Comparison of ENCODE assay signal across 17 cellular contexts in genomic region chr5:78610163-78610583, GRCh38. TPM values are rescaled to one million over a fixed set of nuclear protein-coding genes. Genes with fewer than 3 reads are reported as not detected.
A peak's percentile ranks its signal among the peaks of the same experiment; 100 is the strongest.
DNase-seq lines count a peak whose midpoint lies in the region; ATAC-seq and TF ChIP-seq lines count a peak whose summit lies in the region.
"Had no signal": no experiment of that assay in that cellular context is flagged by ENCODE, and none has a peak within 500 bp of the region (broad histone marks: within the 10 kb centered on the region; RNA-seq: fewer than 3 reads in every experiment).

No MANE protein-coding gene starts in this region.

- no peak overlapping the region for H3K27ac ChIP-seq in upper lobe of right lung
- H3K27ac ChIP-seq: ovary, VCaP had no signal

- peaks cover 53% of the 10 kb centered on the region for H3K4me1 Mint-ChIP-seq in HFFc6 (ENCODE audit: low read depth)
- peaks cover 42% of the 10 kb centered on the region for H3K4me1 Mint-ChIP-seq in type B pancreatic cell (ENCODE audit: unreplicated experiment)
- H3K4me1 Mint-ChIP-seq in activated CD4-positive, alpha-beta T cell treated with anti-CD3 and anti-CD28 coated beads for 36 hours, result no peaks in the 10 kb centered on the region
- H3K4me1 Mint-ChIP-seq: stimulated activated naive CD8-positive, alpha-beta T cell treated with anti-CD3 and anti-CD28 coated beads, Interleukin-15, amount 100 ng/mL, for 72 hours had no signal

- POLR2A ChIA-PET in activated CD4-positive, alpha-beta T cell treated with anti-CD3 and anti-CD28 coated beads for 36 hours (lab: Charles Lee), result interaction anchor here (0.6 kb wide), 1 partner anchor 14 kb away, joined by 6 read pairs; no protein-coding TSS in a partner anchor

- peaks cover 6% of the 10 kb centered on the region; the same call in 1 of the 2 replicates for H3K36me3 Mint-ChIP-seq in HFFc6 (ENCODE audit: low read depth)
- H3K36me3 Mint-ChIP-seq in type B pancreatic cell, result peaks cover 26% of the 10 kb centered on the region
- H3K36me3 Mint-ChIP-seq in activated CD4-positive, alpha-beta T cell treated with anti-CD3 and anti-CD28 coated beads for 36 hours (ENCODE audit: low read depth), result no peaks in the 10 kb centered on the region

- DNase-seq in HFFc6, result peak; percentile 70
- peak; percentile 72 for DNase-seq in choroid plexus epithelial cell (ENCODE audit: low read depth)
- DNase-seq in iris pigment epithelial cell (ENCODE audit: low read depth), result peak; percentile 56
- DNase-seq in type B pancreatic cell (ENCODE audit: extremely low spot score, unreplicated experiment), result peak; percentile 39
- no peak for DNase-seq in upper lobe of right lung
- no peak for DNase-seq in activated CD4-positive, alpha-beta T cell treated with anti-CD3 and anti-CD28 coated beads for 36 hours
- DNase-seq in GM20000 (ENCODE audit: low spot score), result no peak
- DNase-seq: activated T-cell treated with anti-CD3 and anti-CD28 coated beads, Interleukin-2, amount 50 U/mL, for 4 hours; DMS 273 treated with DMSO at 0.1 percent for 48 hours; NCI-H1048; NCI-H526 treated with DMSO at 0.1 percent for 48 hours; stimulated activated CD4-positive, alpha-beta T cell treated with anti-CD3 and anti-CD28 coated beads, Interleukin-4, amount 100 ng/mL, for 24 hours; stimulated activated naive CD8-positive, alpha-beta T cell treated with anti-CD3 and anti-CD28 coated beads, Interleukin-15, amount 100 ng/mL, for 72 hours had no signal

- H3K4me3 Mint-ChIP-seq in HFFc6 (peak overlapping the region; percentile 52; the same call in 1 of the 2 replicates), type B pancreatic cell (no peak overlapping the region)
- no peak overlapping the region for H3K4me3 Mint-ChIP-seq in activated CD4-positive, alpha-beta T cell treated with anti-CD3 and anti-CD28 coated beads for 36 hours
- H3K4me3 Mint-ChIP-seq: activated T-cell treated with anti-CD3 and anti-CD28 coated beads, Interleukin-2, amount 50 U/mL, for 4 hours; stimulated activated naive CD8-positive, alpha-beta T cell treated with anti-CD3 and anti-CD28 coated beads, Interleukin-15, amount 100 ng/mL, for 72 hours had no signal

- CTCF ChIA-PET in activated CD4-positive, alpha-beta T cell treated with anti-CD3 and anti-CD28 coated beads for 36 hours (lab: Charles Lee), result no interaction called here

- H3K27me3 ChIP-seq in upper lobe of right lung, result no peaks in the 10 kb centered on the region
- H3K27me3 ChIP-seq: ovary had no signal

- intact Hi-C loops in upper lobe of right lung (cut with DNase I), result no loop called here
- intact Hi-C loops in activated CD4-positive, alpha-beta T cell treated with anti-CD3 and anti-CD28 coated beads for 36 hours (cut with DNase I, micrococcal nuclease), result no loop called here

- TF ChIP-seq CTCF in HFFc6 (IDR thresholded peaks at IDR 0.05), result peak; percentile 34
- peak; percentile 32 for TF ChIP-seq CTCF in choroid plexus epithelial cell (conservative IDR thresholded peaks at IDR 0.05; ENCODE audit: low read depth, low read length)
- TF ChIP-seq CTCF in type B pancreatic cell (conservative IDR thresholded peaks at IDR 0.05), result no peak
- TF ChIP-seq CTCF in upper lobe of right lung (IDR thresholded peaks at IDR 0.05), result no peak
- TF ChIP-seq CTCF in GM20000 (IDR thresholded peaks at IDR 0.05; ENCODE audit: extremely low read depth, missing control alignments), result no peak

- H3K36me3 ChIP-seq in upper lobe of right lung, result no peaks in the 10 kb centered on the region
- H3K36me3 ChIP-seq: ovary had no signal

- no peaks in the 10 kb centered on the region for H3K9me3 ChIP-seq in upper lobe of right lung
- H3K9me3 ChIP-seq: ovary had no signal

- H3K4me1 ChIP-seq in upper lobe of right lung, result no peaks in the 10 kb centered on the region

- H3K27me3 Mint-ChIP-seq in HFFc6 (ENCODE audit: insufficient read depth) (no peaks in the 10 kb centered on the region), type B pancreatic cell (no peaks in the 10 kb centered on the region)
- peaks cover 2% of the 10 kb centered on the region for H3K27me3 Mint-ChIP-seq in activated CD4-positive, alpha-beta T cell treated with anti-CD3 and anti-CD28 coated beads for 36 hours
- H3K27me3 Mint-ChIP-seq: stimulated activated naive CD8-positive, alpha-beta T cell treated with anti-CD3 and anti-CD28 coated beads, Interleukin-15, amount 100 ng/mL, for 72 hours had no signal

- H3K27ac Mint-ChIP-seq in HFFc6 (peak overlapping the region; percentile 90), type B pancreatic cell (no peak overlapping the region)
- H3K27ac Mint-ChIP-seq in activated CD4-positive, alpha-beta T cell treated with anti-CD3 and anti-CD28 coated beads for 36 hours, result no peak overlapping the region
- H3K27ac Mint-ChIP-seq: stimulated activated naive CD8-positive, alpha-beta T cell treated with anti-CD3 and anti-CD28 coated beads, Interleukin-15, amount 100 ng/mL, for 72 hours had no signal

- H3K4me3 ChIP-seq in choroid plexus epithelial cell (ENCODE audit: low read depth, low read length) (no peak overlapping the region), upper lobe of right lung (no peak overlapping the region)
- H3K4me3 ChIP-seq: ovary had no signal

- H3K9me3 Mint-ChIP-seq in HFFc6 (no peaks in the 10 kb centered on the region), type B pancreatic cell (no peaks in the 10 kb centered on the region)
- no peaks in the 10 kb centered on the region for H3K9me3 Mint-ChIP-seq in activated CD4-positive, alpha-beta T cell treated with anti-CD3 and anti-CD28 coated beads for 36 hours (ENCODE audit: low read depth)
- H3K9me3 Mint-ChIP-seq: activated T-cell treated with anti-CD3 and anti-CD28 coated beads, Interleukin-2, amount 50 U/mL, for 4 hours; stimulated activated naive CD8-positive, alpha-beta T cell treated with anti-CD3 and anti-CD28 coated beads, Interleukin-15, amount 100 ng/mL, for 72 hours had no signal

- ATAC-seq in HG02884 (IDR thresholded peaks at IDR 0.05; ENCODE audit: unreplicated experiment) (no peak), upper lobe of right lung (no peak)
- ATAC-seq in activated CD4-positive, alpha-beta T cell treated with anti-CD3 and anti-CD28 coated beads for 36 hours, result no peak
- ATAC-seq: activated T-cell treated with anti-CD3 and anti-CD28 coated beads, Interleukin-2, amount 50 U/mL, for 4 hours; left colon; stimulated activated naive CD8-positive, alpha-beta T cell treated with anti-CD3 and anti-CD28 coated beads, Interleukin-15, amount 100 ng/mL, for 72 hours had no signal

RNA-seq across cellular contexts. Expression of gene LHFPL2, which starts 38.4 kb away (rescaled TPM):
- 10 to 100 TPM; 14.4 to 18.9 (median 16.7) TPM for total RNA-seq in HFFc6 (2021; fragmentation: NEBNext Ultra II Directional; extraction: Animal tissue kit (Norgen Biotek cat#: 25700))
- total RNA-seq in type B pancreatic cell (ENCODE audit: low replicate concordance) (17.9 and 35.3 TPM in 2 replicates), upper lobe of right lung (41.0 TPM)
- under 1 TPM; 0.14 to 0.21 TPM for total RNA-seq in activated CD4-positive, alpha-beta T cell treated with anti-CD3 and anti-CD28 coated beads for 36 hours

Comparison
In these comparisons a context has a peak if more than half of its experiments do, and no peak if none do; other contexts are left out.
1. DNase-seq: peak in HFFc6 (single experiment), choroid plexus epithelial cell (single experiment), iris pigment epithelial cell (single experiment) and type B pancreatic cell (single experiment); none in upper lobe of right lung (single experiment), activated CD4-positive, alpha-beta T cell treated with anti-CD3 and anti-CD28 coated beads for 36 hours (single experiment) and GM20000 (single experiment).
2. CTCF ChIP-seq: peak in HFFc6 (single experiment) and choroid plexus epithelial cell (single experiment); none in type B pancreatic cell (single experiment), upper lobe of right lung (single experiment) and GM20000 (single experiment).
3. RNA of gene LHFPL2, which starts 38.4 kb away (total RNA-seq): 41.0 TPM in upper lobe of right lung (single experiment), 17.9 to 35.3 TPM in type B pancreatic cell and 14.4 to 18.9 TPM in HFFc6; 0.14 to 0.21 TPM in activated CD4-positive, alpha-beta T cell treated with anti-CD3 and anti-CD28 coated beads for 36 hours; every median in the first group is over 10 times any median in the second.